ENCODE assay signal across 18 cellular contexts in the genomic region with DNA sequence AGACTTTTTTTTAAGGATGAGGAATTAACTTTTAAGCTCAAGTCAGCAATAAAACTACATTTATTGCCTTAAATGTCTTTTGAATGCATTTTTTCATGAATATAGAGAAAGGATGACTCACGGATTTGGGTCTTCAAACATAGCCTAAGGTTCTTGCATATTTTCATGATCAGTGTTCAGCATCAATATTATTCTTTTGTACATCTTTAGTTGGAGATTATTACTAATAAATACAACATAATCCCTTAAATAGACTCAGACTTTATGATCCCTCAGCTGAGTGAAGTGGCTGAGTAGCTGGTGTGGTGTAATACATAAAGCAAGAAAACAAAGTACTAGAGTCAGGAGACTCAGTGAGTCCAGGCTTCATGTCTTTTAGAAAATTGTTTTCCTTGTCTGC.
DNase-seq lines count a peak whose midpoint lies in the region; ATAC-seq, FAIRE-seq and TF ChIP-seq lines count a peak whose summit lies in the region.
"Had no signal": no experiment of that assay in that cellular context is flagged by ENCODE, and none has a peak within 500 bp of the region (broad histone marks: within the 10 kb centered on the region; RNA-seq: fewer than 3 reads in every experiment).

No MANE protein-coding gene starts in this region.

- H3K36me3 ChIP-seq in PC-3 (ENCODE audit: low read depth, low read length) (no peaks in the 10 kb centered on the region), PC-9 (ENCODE audit: low read depth) (no peaks in the 10 kb centered on the region)
- H3K36me3 ChIP-seq: BE2C, HAP-1 had no signal

- no peak overlapping the region for H2AFZ ChIP-seq in PC-3 (ENCODE audit: low read length)
- H2AFZ ChIP-seq in PC-9 = no peak overlapping the region

- DNase-seq in GM19239 (ENCODE audit: insufficient read length, low spot score) = no peak
- DNase-seq in PC-3 = peak; percentile 28
- DNase-seq in fibroblast of pulmonary artery (ENCODE audit: low read depth) = peak; percentile 8
- no peak for DNase-seq in PC-9
- no peak for DNase-seq in activated effector memory CD4-positive, alpha-beta T cell treated with anti-CD3 and anti-CD28 coated beads, Interleukin-2, amount 50 U/mL, for 16 hours
- DNase-seq: ACHN; BE2C; C1 segment of cervical spinal cord; Caco-2; CD4-positive, CD25-positive, alpha-beta regulatory T cell; CD8-positive, alpha-beta memory T cell; DMS153; DMS79; GDM1 had no signal

- H3K27me3 ChIP-seq in PC-3 (ENCODE audit: low read length) = no peaks in the 10 kb centered on the region
- H3K27me3 ChIP-seq in PC-9 (ENCODE audit: insufficient read depth, low read depth) = no peaks in the 10 kb centered on the region
- H3K27me3 ChIP-seq: BE2C had no signal

- H3K27ac ChIP-seq in PC-3 (ENCODE audit: low read length) = no peak overlapping the region
- no peak overlapping the region for H3K27ac ChIP-seq in PC-9

- H3K9ac ChIP-seq in PC-3 (ENCODE audit: low read length) = no peak overlapping the region

- H3K4me3 ChIP-seq in PC-3 (ENCODE audit: low read length) = no peak overlapping the region
- no peak overlapping the region for H3K4me3 ChIP-seq in fibroblast of pulmonary artery (replicated peaks; ENCODE audit: low read depth, low read length)
- H3K4me3 ChIP-seq in PC-9 = no peak overlapping the region
- H3K4me3 ChIP-seq: HAP-1 had no signal

- H3K4me2 ChIP-seq in PC-3 (ENCODE audit: low read length) = no peak overlapping the region
- H3K4me2 ChIP-seq in PC-9 = no peak overlapping the region

- CTCF ChIA-PET in PC-3 (lab: Charles Lee) = no interaction called here
- CTCF ChIA-PET in PC-9 (lab: Charles Lee) = no interaction called here

- no peaks in the 10 kb centered on the region for H4K20me1 ChIP-seq in PC-3 (ENCODE audit: low read length)
- H4K20me1 ChIP-seq in PC-9 (ENCODE audit: insufficient read depth) = no peaks in the 10 kb centered on the region

- no peaks in the 10 kb centered on the region for H3K4me1 ChIP-seq in PC-3 (ENCODE audit: insufficient read depth, low read length)
- no peaks in the 10 kb centered on the region for H3K4me1 ChIP-seq in PC-9 (replicated peaks; ENCODE audit: insufficient read depth)
- H3K4me1 ChIP-seq: Caco-2, HAP-1 had no signal

- peak; percentile 58 for ATAC-seq in PC-3
- ATAC-seq in HG03571 (IDR thresholded peaks at IDR 0.05; ENCODE audit: unreplicated experiment) = no peak

- POLR2A ChIA-PET in PC-3 (lab: Charles Lee; ENCODE audit: unreplicated experiment) = no interaction called here
- POLR2A ChIA-PET in PC-9 (lab: Charles Lee; ENCODE audit: unreplicated experiment) = no interaction called here

- H3K9me2 ChIP-seq in PC-3 (replicated peaks; ENCODE audit: low read length) = no peaks in the 10 kb centered on the region
- H3K9me2 ChIP-seq in PC-9 (ENCODE audit: insufficient read depth) = no peaks in the 10 kb centered on the region

- FAIRE-seq in GM19239 (lab: Jason Lieb, UNC) = peak; percentile 8
- FAIRE-seq: GM12892, GM18507 had no signal

- H3K79me2 ChIP-seq in PC-3 (ENCODE audit: low read length) = no peaks in the 10 kb centered on the region
- H3K79me2 ChIP-seq in PC-9 (ENCODE audit: low read depth) = no peaks in the 10 kb centered on the region

- TF ChIP-seq CTCF in PC-3 (conservative IDR thresholded peaks at IDR 0.05; ENCODE audit: low read depth, low read length) = no peak
- no peak for TF ChIP-seq CTCF in fibroblast of pulmonary artery (IDR thresholded peaks at IDR 0.05; ENCODE audit: low read length, missing control alignments)
- no peak for TF ChIP-seq CTCF in PC-9 (conservative IDR thresholded peaks at IDR 0.05)

- intact Hi-C loops in PC-3 (cut with micrococcal nuclease) (no loop called here), PC-9 (cut with micrococcal nuclease; ENCODE audit: unreplicated experiment) (no loop called here)

- BruUV-seq in PC-3 (replicated peaks; lab: Mats Ljungman, UMichigan) (no TSS peak), PC-9 (replicated peaks; lab: Mats Ljungman, UMichigan) (no TSS peak)

- H3F3A ChIP-seq in PC-3 (ENCODE audit: low read length, unreplicated experiment) (no peaks in the 10 kb centered on the region), PC-9 (ENCODE audit: insufficient read depth, low read depth) (no peaks in the 10 kb centered on the region)

- H3K9me3 ChIP-seq in PC-3 (ENCODE audit: low read length) = no peaks in the 10 kb centered on the region
- no peaks in the 10 kb centered on the region for H3K9me3 ChIP-seq in PC-9 (ENCODE audit: insufficient read depth, low read depth)
- H3K9me3 ChIP-seq: BE2C, Caco-2, HAP-1 had no signal

Comparison
In these comparisons a context has a peak if more than half of its experiments do, and no peak if none do; other contexts are left out.
1. DNase-seq: peak in PC-3 (single experiment) and fibroblast of pulmonary artery (single experiment); none in GM19239 (single experiment), PC-9 (0 of 2) and activated effector memory CD4-positive, alpha-beta T cell treated with anti-CD3 and anti-CD28 coated beads, Interleukin-2, amount 50 U/mL, for 16 hours (single experiment).